In the genomic region with DNA sequence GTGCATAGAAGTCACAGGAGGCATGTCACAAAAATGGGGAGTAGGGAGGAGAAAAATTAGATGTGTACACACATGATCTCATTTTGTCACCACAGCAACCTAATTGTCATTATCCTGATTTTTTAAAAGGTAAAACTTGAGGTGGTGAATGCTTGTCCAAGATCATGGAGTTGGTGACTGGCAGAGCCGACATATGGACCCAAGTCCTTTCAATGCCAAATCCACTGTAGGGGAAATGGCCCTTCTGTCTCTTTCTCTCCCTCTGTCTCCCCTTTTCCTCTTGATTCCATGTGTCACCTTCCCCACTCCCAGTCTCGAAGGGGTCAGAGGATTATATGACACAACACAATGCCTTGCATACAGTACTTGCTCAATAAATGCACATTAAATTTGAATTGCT, we compare ENCODE assay signal across 1 cellular context.
TF ChIP-seq lines count a peak whose summit lies in the region.

No MANE protein-coding gene starts in this region.

TF ChIP-seq in HCT116, 20 proteins besides CTCF, POLR2A, EP300 and RAD21 (continued from another document):
- TF ChIP-seq YY1 (IDR thresholded peaks at IDR 0.05; ENCODE audit: extremely low read depth, insufficient replicate concordance, low read depth, low read length) (no peak), CBX3 (IDR thresholded peaks at IDR 0.05; ENCODE audit: low read depth) (no peak)
- TF ChIP-seq, protein P1, sequence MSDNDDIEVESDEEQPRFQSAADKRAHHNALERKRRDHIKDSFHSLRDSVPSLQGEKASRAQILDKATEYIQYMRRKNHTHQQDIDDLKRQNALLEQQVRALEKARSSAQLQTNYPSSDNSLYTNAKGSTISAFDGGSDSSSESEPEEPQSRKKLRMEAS (IDR thresholded peaks at IDR 0.05), result no peak
- TF ChIP-seq, protein P2, sequence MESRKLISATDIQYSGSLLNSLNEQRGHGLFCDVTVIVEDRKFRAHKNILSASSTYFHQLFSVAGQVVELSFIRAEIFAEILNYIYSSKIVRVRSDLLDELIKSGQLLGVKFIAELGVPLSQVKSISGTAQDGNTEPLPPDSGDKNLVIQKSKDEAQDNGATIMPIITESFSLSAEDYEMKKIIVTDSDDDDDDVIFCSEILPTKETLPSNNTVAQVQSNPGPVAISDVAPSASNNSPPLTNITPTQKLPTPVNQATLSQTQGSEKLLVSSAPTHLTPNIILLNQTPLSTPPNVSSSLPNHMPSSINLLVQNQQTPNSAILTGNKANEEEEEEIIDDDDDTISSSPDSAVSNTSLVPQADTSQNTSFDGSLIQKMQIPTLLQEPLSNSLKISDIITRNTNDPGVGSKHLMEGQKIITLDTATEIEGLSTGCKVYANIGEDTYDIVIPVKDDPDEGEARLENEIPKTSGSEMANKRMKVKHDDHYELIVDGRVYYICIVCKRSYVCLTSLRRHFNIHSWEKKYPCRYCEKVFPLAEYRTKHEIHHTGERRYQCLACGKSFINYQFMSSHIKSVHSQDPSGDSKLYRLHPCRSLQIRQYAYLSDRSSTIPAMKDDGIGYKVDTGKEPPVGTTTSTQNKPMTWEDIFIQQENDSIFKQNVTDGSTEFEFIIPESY (IDR thresholded peaks at IDR 0.05; ENCODE audit: extremely low read depth, insufficient replicate concordance, low read length), result no peak
